ENCODE assay signal across 1 cellular context in genomic region chr19:54464624-54465266, GRCh38.
TF ChIP-seq lines count a peak whose summit lies in the region.

No MANE protein-coding gene starts in this region.

TF ChIP-seq in K562, 482 proteins besides CTCF, POLR2A, EP300 and RAD21 (continued from another document and continues in another):
- no peak; a peak in 1 of 4 replicates for TF ChIP-seq ZNF639 (CRISPR knock-in tag; conservative IDR thresholded peaks at IDR 0.05 in 1 of 2, IDR thresholded peaks at IDR 0.05 in 1 of 2)
- no peak for TF ChIP-seq ZNF347 (CRISPR knock-in tag; IDR thresholded peaks at IDR 0.05; ENCODE audit: low read depth)
- no peak for TF ChIP-seq IFI16 (CRISPR knock-in tag; IDR thresholded peaks at IDR 0.05)
- TF ChIP-seq ZNF584 (CRISPR knock-in tag; IDR thresholded peaks at IDR 0.05; ENCODE audit: low read depth), result no peak
- no peak for TF ChIP-seq STAT5A (IDR thresholded peaks at IDR 0.05; ENCODE audit: borderline replicate concordance, low read length)
- TF ChIP-seq ZNF589 (CRISPR knock-in tag; IDR thresholded peaks at IDR 0.05; ENCODE audit: low read depth), result no peak; the same call in 1 of the 2 replicates
- TF ChIP-seq ZNF224 (CRISPR knock-in tag; IDR thresholded peaks at IDR 0.05), result no peak
- TF ChIP-seq CHD7 (IDR thresholded peaks at IDR 0.05; ENCODE audit: low read depth, low read length), result no peak
- TF ChIP-seq KAT8 (IDR thresholded peaks at IDR 0.05; ENCODE audit: low read depth), result no peak
- TF ChIP-seq BCL6 (CRISPR knock-in tag; IDR thresholded peaks at IDR 0.05), result no peak
- TF ChIP-seq PHB (CRISPR knock-in tag; IDR thresholded peaks at IDR 0.05), result no peak
- no peak for TF ChIP-seq ZNF57 (CRISPR knock-in tag; IDR thresholded peaks at IDR 0.05)
- no peak for TF ChIP-seq GATAD2A (IDR thresholded peaks at IDR 0.05)
- no peak for TF ChIP-seq TFAM (CRISPR knock-in tag; conservative IDR thresholded peaks at IDR 0.05)
- peak; percentile 85; the same call in 1 of the 2 replicates for TF ChIP-seq TOE1 (IDR thresholded peaks at IDR 0.05; ENCODE audit: borderline replicate concordance)
- TF ChIP-seq TOE1 (CRISPR knock-in tag; IDR thresholded peaks at IDR 0.05; ENCODE audit: borderline replicate concordance, low read depth), result no peak
- no peak for TF ChIP-seq ZNF696 (CRISPR knock-in tag; conservative IDR thresholded peaks at IDR 0.05)
- no peak for TF ChIP-seq MAFG (tag; conservative IDR thresholded peaks at IDR 0.05)
- no peak for TF ChIP-seq ARID1B (IDR thresholded peaks at IDR 0.05)
- TF ChIP-seq ZKSCAN1 (IDR thresholded peaks at IDR 0.05; ENCODE audit: low read depth, low read length), result peak; percentile 38; the same call in 1 of the 2 replicates
- TF ChIP-seq RNF2 (IDR thresholded peaks at IDR 0.05), result no peak
- TF ChIP-seq HOMEZ (CRISPR knock-in tag; IDR thresholded peaks at IDR 0.05), result no peak
- no peak for TF ChIP-seq CREB5 (CRISPR knock-in tag; IDR thresholded peaks at IDR 0.05)
- no peak; the same call in 1 of the 2 replicates for TF ChIP-seq ZNF511 (CRISPR knock-in tag; IDR thresholded peaks at IDR 0.05)
- 0 out of 2 replicates have a peak, but pooled peaks have one; percentile 10 for TF ChIP-seq TAF7 (tag; IDR thresholded peaks at IDR 0.05)
- TF ChIP-seq NFRKB (IDR thresholded peaks at IDR 0.05; ENCODE audit: low read depth), result no peak
- TF ChIP-seq CTBP1 (IDR thresholded peaks at IDR 0.05; ENCODE audit: borderline replicate concordance), result peak; percentile 45; the same call in 1 of the 2 replicates
- no peak for TF ChIP-seq SIRT6 (IDR thresholded peaks at IDR 0.05; ENCODE audit: low read depth, low read length)
- no peak for TF ChIP-seq FOXJ3 (CRISPR knock-in tag; IDR thresholded peaks at IDR 0.05)
- no peak for TF ChIP-seq TRIM28 (IDR thresholded peaks at IDR 0.05)
- TF ChIP-seq TGIF2 (CRISPR knock-in tag; IDR thresholded peaks at IDR 0.05), result no peak
- TF ChIP-seq CBX2 (IDR thresholded peaks at IDR 0.05; ENCODE audit: insufficient read depth, low read length, poor library complexity, severe bottlenecking), result no peak
- TF ChIP-seq MNT (conservative IDR thresholded peaks at IDR 0.05), result peak; percentile 25 to 71; a peak in 3 of 4 replicates
- TF ChIP-seq FOXM1 (IDR thresholded peaks at IDR 0.05; ENCODE audit: low read depth), result peak; percentile 56; the same call in 1 of the 2 replicates
- no peak for TF ChIP-seq FOXM1 (CRISPR knock-in tag; IDR thresholded peaks at IDR 0.05; ENCODE audit: low read depth)
- no peak for TF ChIP-seq NCOA2 (IDR thresholded peaks at IDR 0.05; ENCODE audit: partially characterized antibody in 2 of 2)
- TF ChIP-seq ZNF707 (CRISPR knock-in tag; conservative IDR thresholded peaks at IDR 0.05), result no peak
- TF ChIP-seq SPI1 (IDR thresholded peaks at IDR 0.05; ENCODE audit: borderline replicate concordance, low read depth, low read length), result no peak
- no peak for TF ChIP-seq ZNF41 (CRISPR knock-in tag; conservative IDR thresholded peaks at IDR 0.05)
- no peak for TF ChIP-seq ZNF507 (tag; conservative IDR thresholded peaks at IDR 0.05)
- TF ChIP-seq KDM2B (CRISPR knock-in tag; IDR thresholded peaks at IDR 0.05), result peak; percentile 20; the same call in 1 of the 2 replicates
- no peak for TF ChIP-seq BACH1 (tag; IDR thresholded peaks at IDR 0.05)
- no peak for TF ChIP-seq MXI1 (IDR thresholded peaks at IDR 0.05; ENCODE audit: low read depth, low read length)
- TF ChIP-seq SAFB (IDR thresholded peaks at IDR 0.05; ENCODE audit: borderline replicate concordance, low read depth, low read length), result no peak
- TF ChIP-seq MITF (IDR thresholded peaks at IDR 0.05), result no peak
- peak; percentile 81 for TF ChIP-seq TBP (optimal IDR thresholded peaks at IDR 0.05; ENCODE audit: low read depth, low read length)
- TF ChIP-seq CREBBP (IDR thresholded peaks at IDR 0.05; ENCODE audit: low read depth, low read length), result no peak
- TF ChIP-seq HLTF (IDR thresholded peaks at IDR 0.05), result 0 out of 2 replicates have a peak, but pooled peaks have one; percentile 39
- TF ChIP-seq ZNF174 (CRISPR knock-in tag; IDR thresholded peaks at IDR 0.05), result no peak
- TF ChIP-seq CBFB (CRISPR knock-in tag; IDR thresholded peaks at IDR 0.05), result no peak
- no peak for TF ChIP-seq PTRF (tag; IDR thresholded peaks at IDR 0.05)
